In the genomic region with DNA sequence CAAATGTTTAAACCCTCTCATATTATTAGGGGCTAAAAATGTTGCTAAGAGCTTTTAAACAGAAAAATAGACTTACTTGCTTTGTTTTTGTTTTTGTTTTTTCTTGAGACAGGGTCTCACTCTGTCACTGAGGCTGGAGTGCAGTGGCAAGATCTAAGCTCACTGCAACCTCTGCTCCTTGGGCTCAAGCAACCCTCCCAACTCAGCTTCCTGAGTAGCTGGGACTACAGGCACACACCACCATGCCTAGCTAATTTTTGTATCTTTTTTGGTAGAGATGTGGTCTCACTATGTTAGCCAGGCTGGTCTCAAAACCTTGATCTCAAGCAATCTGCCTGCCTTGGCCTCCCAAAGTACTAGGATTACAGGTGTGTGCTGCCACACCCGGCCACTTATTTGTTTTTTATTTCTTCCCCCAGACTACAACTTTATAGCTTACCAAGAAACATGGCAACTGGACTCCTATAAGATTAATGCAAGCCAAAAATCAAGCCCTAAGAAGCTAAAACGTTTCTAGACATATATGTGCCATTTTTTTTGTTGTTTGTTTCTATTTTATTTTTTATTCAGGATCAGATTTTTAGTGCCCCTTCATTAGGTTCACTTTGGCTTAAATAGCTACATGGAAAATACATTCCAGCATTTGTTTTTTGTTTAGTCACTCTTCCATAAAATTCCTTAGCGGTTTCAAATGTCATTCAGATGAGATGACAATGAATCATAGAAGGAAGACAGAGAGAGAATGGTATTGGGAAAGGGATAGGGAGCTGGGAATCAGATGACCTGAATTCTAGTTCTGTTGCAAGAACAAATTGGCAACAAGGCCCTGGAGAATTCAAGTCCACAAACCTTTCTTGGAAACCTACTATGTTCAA, we compare ENCODE assay signal across 15 cellular contexts.
A peak's percentile ranks its signal among the peaks of the same experiment; 100 is the strongest.
DNase-seq lines count a peak whose midpoint lies in the region; ATAC-seq and TF ChIP-seq lines count a peak whose summit lies in the region.
"Had no signal": no experiment of that assay in that cellular context is flagged by ENCODE, and none has a peak within 500 bp of the region (broad histone marks: within the 10 kb centered on the region; RNA-seq: fewer than 3 reads in every experiment).

No MANE protein-coding gene starts in this region.

- H3K56ac ChIP-seq in IMR-90 (ENCODE audit: extremely low read depth, insufficient read depth, low read length): peak overlapping the region; percentile 6

- TF ChIP-seq CTCF in AG09319 (IDR thresholded peaks at IDR 0.05; ENCODE audit: low read depth, low read length): no peak
- no peak for TF ChIP-seq CTCF in IMR-90 (conservative IDR thresholded peaks at IDR 0.05; ENCODE audit: low read depth, low read length)
- TF ChIP-seq CTCF in brain microvascular endothelial cell (IDR thresholded peaks at IDR 0.05; ENCODE audit: low read depth, low read length, missing control alignments): no peak
- no peak for TF ChIP-seq CTCF in GM13976 (IDR thresholded peaks at IDR 0.05; ENCODE audit: borderline replicate concordance, control extremely low read depth, extremely low read depth, insufficient read depth, missing control alignments)

- TF ChIP-seq RAD21 in IMR-90 (IDR thresholded peaks at IDR 0.05; ENCODE audit: low read length): no peak

- peaks cover 10% of the 10 kb centered on the region; the same call in 1 of the 2 replicates for H3K4me1 ChIP-seq in IMR-90 (ENCODE audit: control insufficient read depth, insufficient read depth, low read length)

- H4K5ac ChIP-seq in IMR-90 (ENCODE audit: low read depth, low read length): peak overlapping the region; percentile 41; the same call in 1 of the 2 replicates

- H3K79me1 ChIP-seq in IMR-90 (ENCODE audit: low read depth in 1 of 2, low read length in 2 of 2): peaks cover 0 to 7% of the 10 kb centered on the region in 2 experiments; a peak in 1 of 4 replicates

- POLR2A ChIA-PET in IMR-90 (lab: Charles Lee; ENCODE audit: unreplicated experiment): interaction anchor here (0.5 to 0.6 kb wide), 2 partner anchors 11 to 40 kb away, joined by 3 read pairs; no protein-coding TSS in a partner anchor

- H3K23ac ChIP-seq in IMR-90 (ENCODE audit: low read depth, low read length): peak overlapping the region; percentile 14; the same call in 1 of the 2 replicates

- peak overlapping the region; percentile 88 for H3K4ac ChIP-seq in IMR-90 (ENCODE audit: low read depth, low read length)

- DNase-seq in AG09319 (ENCODE audit: extremely low read depth, low read depth) (peak; percentile 55), IMR-90 (peak; percentile 81), brain microvascular endothelial cell (peak; percentile 42), kidney tubule cell (ENCODE audit: low spot score) (peak; percentile 95), NCI-H2107 treated with DMSO at 0.1 percent for 48 hours (lab: John Stamatoyannopoulos, UW; ENCODE audit: unreplicated experiment) (no peak), GM13976 (ENCODE audit: low spot score) (no peak)
- no peak for DNase-seq in stimulated activated CD4-positive, alpha-beta T cell treated with anti-CD3 and anti-CD28 coated beads, Interleukin-2, amount 100 ng/mL, for 24 hours
- DNase-seq: activated CD8-positive, alpha-beta memory T cell treated with anti-CD3 and anti-CD28 coated beads, Interleukin-2, amount 50 U/mL, for 48 hours; caudate nucleus; hypothalamus; Karpas-422; naive B cell; NCI-H510A treated with DMSO at 0.1 percent for 48 hours; stimulated activated naive CD8-positive, alpha-beta T cell treated with anti-CD3 and anti-CD28 coated beads, Interleukin-15, Interleukin-2, amounts not matched to agents 100 U/mL and 50 U/mL, for 24 hours had no signal

- H3K27ac ChIP-seq in IMR-90 (ENCODE audit: insufficient read depth, low read length) (no peak overlapping the region; the same call in 1 of the 2 replicates), brain microvascular endothelial cell (peak overlapping the region; percentile 67)

- no peaks in the 10 kb centered on the region for H3K27me3 ChIP-seq in IMR-90 (ENCODE audit: control insufficient read depth, insufficient read depth, low read length)
- H3K27me3 ChIP-seq in brain microvascular endothelial cell (replicated peaks): no peaks in the 10 kb centered on the region

- in situ Hi-C loops in IMR-90 (cut with MboI; ENCODE audit: low sequenced_read_pairs) (no loop called here), brain microvascular endothelial cell (cut with HindIII; ENCODE audit: low pct_ligation_motif_present, low sequenced_read_pairs) (no loop called here), GM13976 (cut with MboI; ENCODE audit: low sequenced_read_pairs, unreplicated experiment) (no loop called here)

- CTCF ChIA-PET in IMR-90 (lab: Yijun Ruan, JAX): interaction anchor here (0.9 to 1.6 kb wide), 3 partner anchors 55 to 124 kb away, joined by 3 read pairs; no protein-coding TSS in a partner anchor

- H3K9ac ChIP-seq in IMR-90 (ENCODE audit: low read depth, low read length): no peak overlapping the region

- BruUV-seq in IMR-90 (replicated peaks; lab: Mats Ljungman, UMichigan): no TSS peak

- H4K91ac ChIP-seq in IMR-90 (ENCODE audit: insufficient read depth, low read depth, low read length): peak overlapping the region; percentile 80

- TF ChIP-seq POLR2A in IMR-90 (IDR thresholded peaks at IDR 0.05; ENCODE audit: low read depth, low read length): no peak

- no peak overlapping the region for H3K4me3 ChIP-seq in IMR-90 (ENCODE audit: insufficient read depth, low read depth, low read length)
- H3K4me3 ChIP-seq in brain microvascular endothelial cell (ENCODE audit: low read depth, low read length): no peak overlapping the region

- intact Hi-C loops in IMR-90 (cut with micrococcal nuclease): loop anchor here (2.0 to 5.0 kb wide), 2 partner anchors 53 to 97 kb away; no protein-coding TSS in a partner anchor

- peak; percentile 22; the same call in 1 of the 2 replicates for ATAC-seq in IMR-90 (ENCODE audit: low read depth)
- ATAC-seq in GM18858 (IDR thresholded peaks at IDR 0.05; ENCODE audit: unreplicated experiment): no peak
- ATAC-seq: stimulated activated naive CD8-positive, alpha-beta T cell treated with anti-CD3 and anti-CD28 coated beads, Interleukin-15, Interleukin-2, amounts not matched to agents 100 U/mL and 50 U/mL, for 24 hours had no signal

- peak overlapping the region; percentile 47 for H2AFZ ChIP-seq in IMR-90 (replicated peaks; ENCODE audit: low read length, poor library complexity)

- H2BK120ac ChIP-seq in IMR-90 (ENCODE audit: low read depth, low read length): peak overlapping the region; percentile 96

- dilution Hi-C loops in IMR-90 (cut with HindIII; ENCODE audit: low sequenced_read_pairs, unreplicated experiment): no loop called here

- H2AK9ac ChIP-seq in IMR-90 (replicated peaks; ENCODE audit: low read depth, low read length, poor library complexity): peak overlapping the region; percentile 87

- H3K36me3 ChIP-seq in IMR-90 (ENCODE audit: control insufficient read depth, insufficient read depth, low read length): no peaks in the 10 kb centered on the region
- no peaks in the 10 kb centered on the region for H3K36me3 ChIP-seq in brain microvascular endothelial cell (replicated peaks)

- H2BK5ac ChIP-seq in IMR-90 (ENCODE audit: low read depth, low read length, poor library complexity, severe bottlenecking): peak overlapping the region; percentile 93

- H2BK15ac ChIP-seq in IMR-90 (ENCODE audit: low read depth, low read length): peak overlapping the region; percentile 89; the same call in 2 of the 3 replicates

- H2BK20ac ChIP-seq in IMR-90 (ENCODE audit: low read depth, low read length): peak overlapping the region; percentile 94

- peaks cover 18% of the 10 kb centered on the region for H3K9me1 ChIP-seq in IMR-90 (ENCODE audit: insufficient read depth, low read length)

- no CpG with 5 or more reads among the region's 3 CpGs for WGBS in IMR-90 (ENCODE audit: extremely low coverage in 2 of 2, insufficient read length in 1 of 2), 2 experiments

- H4K20me1 ChIP-seq in IMR-90 (ENCODE audit: insufficient read depth, low read length): no peaks in the 10 kb centered on the region

- peak overlapping the region; percentile 88; the same call in 1 of the 2 replicates for H3K18ac ChIP-seq in IMR-90 (ENCODE audit: low read depth, low read length)

- H2AK5ac ChIP-seq in IMR-90 (ENCODE audit: low read depth, low read length): peak overlapping the region; percentile 81; the same call in 1 of the 2 replicates

- peak overlapping the region; percentile 57 for H3K4me2 ChIP-seq in IMR-90 (ENCODE audit: low read depth, low read length)

- peak overlapping the region; percentile 75 for H3K14ac ChIP-seq in IMR-90 (replicated peaks; ENCODE audit: low read depth, low read length)

- H4K8ac ChIP-seq in IMR-90 (ENCODE audit: low read depth in 2 of 2, low read length in 2 of 2): peak overlapping the region; percentile 65 to 81; a peak in 3 of 4 replicates

- H3K9me3 ChIP-seq in IMR-90 (ENCODE audit: control insufficient read depth, insufficient read depth, low read length): no peaks in the 10 kb centered on the region

TF ChIP-seq in IMR-90, 13 proteins besides CTCF, POLR2A, EP300 and RAD21 (continues in another document):
- TF ChIP-seq RFX5 (IDR thresholded peaks at IDR 0.05; ENCODE audit: low read depth, low read length): no peak
- no peak for TF ChIP-seq CHD1 (IDR thresholded peaks at IDR 0.05; ENCODE audit: low read depth, low read length)
- no peak for TF ChIP-seq MAZ (IDR thresholded peaks at IDR 0.05; ENCODE audit: borderline replicate concordance, low read depth, low read length)
- no peak for TF ChIP-seq MXI1 (IDR thresholded peaks at IDR 0.05; ENCODE audit: borderline replicate concordance, low read depth, low read length)
- TF ChIP-seq SMC3 (IDR thresholded peaks at IDR 0.05; ENCODE audit: low read depth, low read length): no peak
- TF ChIP-seq NFE2L2 (IDR thresholded peaks at IDR 0.05; ENCODE audit: low read depth, low read length): peak; percentile 53
- no peak for TF ChIP-seq RCOR1 (IDR thresholded peaks at IDR 0.05; ENCODE audit: insufficient replicate concordance, low read length)
- no peak for TF ChIP-seq BHLHE40 (IDR thresholded peaks at IDR 0.05; ENCODE audit: low read depth, low read length)
- TF ChIP-seq CEBPB (IDR thresholded peaks at IDR 0.05; ENCODE audit: low read depth, low read length): peak; percentile 92
- TF ChIP-seq, protein P1, sequence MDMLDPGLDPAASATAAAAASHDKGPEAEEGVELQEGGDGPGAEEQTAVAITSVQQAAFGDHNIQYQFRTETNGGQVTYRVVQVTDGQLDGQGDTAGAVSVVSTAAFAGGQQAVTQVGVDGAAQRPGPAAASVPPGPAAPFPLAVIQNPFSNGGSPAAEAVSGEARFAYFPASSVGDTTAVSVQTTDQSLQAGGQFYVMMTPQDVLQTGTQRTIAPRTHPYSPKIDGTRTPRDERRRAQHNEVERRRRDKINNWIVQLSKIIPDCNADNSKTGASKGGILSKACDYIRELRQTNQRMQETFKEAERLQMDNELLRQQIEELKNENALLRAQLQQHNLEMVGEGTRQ (IDR thresholded peaks at IDR 0.05; ENCODE audit: low read depth, low read length): no peak; the same call in 1 of the 2 replicates
- TF ChIP-seq FOS (IDR thresholded peaks at IDR 0.05; ENCODE audit: low read depth, low read length): peak; percentile 47; the same call in 1 of the 2 replicates
- TF ChIP-seq MAFK (IDR thresholded peaks at IDR 0.05; ENCODE audit: low read depth, low read length): no peak

Comparison
In these comparisons a context has a peak if more than half of its experiments do, and no peak if none do; other contexts are left out.
1. DNase-seq: peak in AG09319 (single experiment), IMR-90 (single experiment), brain microvascular endothelial cell (single experiment) and kidney tubule cell (single experiment); none in NCI-H2107 treated with DMSO at 0.1 percent for 48 hours (single experiment), stimulated activated CD4-positive, alpha-beta T cell treated with anti-CD3 and anti-CD28 coated beads, Interleukin-2, amount 100 ng/mL, for 24 hours (0 of 2) and GM13976 (single experiment).